14 cellular contexts compared by ENCODE assay signal in the genomic region with DNA sequence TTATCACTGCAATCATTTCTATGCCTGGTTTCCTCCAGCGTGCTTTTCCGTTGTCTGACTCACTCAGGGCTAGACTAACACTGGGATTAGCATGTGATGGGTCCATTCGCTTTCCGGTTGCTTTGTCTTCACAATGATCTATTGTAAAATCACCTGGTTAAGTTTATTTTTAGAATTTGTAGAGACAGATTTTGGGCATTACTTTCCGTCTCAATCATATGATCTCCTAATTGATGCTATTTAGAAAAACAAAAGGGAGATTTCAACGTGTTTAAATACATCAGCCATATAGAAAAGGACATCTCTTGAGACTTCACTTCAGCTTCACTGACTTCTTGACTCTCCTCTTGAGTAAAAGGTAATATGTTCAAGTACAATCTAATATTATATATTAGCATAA. TPM values are rescaled to one million over a fixed set of nuclear protein-coding genes. Genes with fewer than 3 reads are reported as not detected.
DNase-seq lines count a peak whose midpoint lies in the region; FAIRE-seq and TF ChIP-seq lines count a peak whose summit lies in the region.
"Not testable (repeated sequence)": the region's sequence is repeated elsewhere in the genome, so short reads cannot be mapped to it uniquely, and the experiment has no call there.
"Had no signal": no experiment of that assay in that cellular context is flagged by ENCODE, and none has a peak within 500 bp of the region (broad histone marks: within the 10 kb centered on the region; RNA-seq: fewer than 3 reads in every experiment).

A gene (plus strand): TSS at position 301 of the 400 bp plus-strand sequence. CDS start 2,639 bp downstream, outside the sequence.

- not testable (repeated sequence) for H3K79me1 ChIP-seq in H1 (ENCODE audit: low read depth, low read length)

- H2BK20ac ChIP-seq in H1 (ENCODE audit: low read length), result not testable (repeated sequence)

- H2AFZ ChIP-seq in H1 (ENCODE audit: low read length), result not testable (repeated sequence)

- not testable (repeated sequence) for H3K36me3 ChIP-seq in H1 (ENCODE audit: control insufficient read depth in 2 of 4, insufficient read depth in 4 of 4, low read length in 3 of 4)

- H3K79me2 ChIP-seq in H1 (ENCODE audit: control insufficient read depth in 1 of 2, insufficient read depth in 2 of 2, low read length in 2 of 2), result not testable (repeated sequence)

- not testable (repeated sequence) for H3K23ac ChIP-seq in H1 (ENCODE audit: insufficient read length)

- H3K4ac ChIP-seq in H1 (replicated peaks; ENCODE audit: insufficient read length, low read depth, low read length), result not testable (repeated sequence)

- TF ChIP-seq EP300 in H1 (IDR thresholded peaks at IDR 0.05; ENCODE audit: borderline replicate concordance in 1 of 2, low read depth in 2 of 2, low read length in 2 of 2), result not testable (repeated sequence)

- TF ChIP-seq RAD21 in H1 (IDR thresholded peaks at IDR 0.05 in 1 of 2, conservative IDR thresholded peaks at IDR 0.05 in 1 of 2; ENCODE audit: low read depth in 2 of 2, low read length in 2 of 2), result not testable (repeated sequence)

- DNase-seq in HT1080 (ENCODE audit: low read depth) (peak; percentile 18), SK-MEL-5 (ENCODE audit: low read depth, low spot score) (peak; percentile 54)
- DNase-seq in H1 (ENCODE audit: low read depth in 1 of 2, low spot score in 2 of 2); urothelium cell line (ENCODE audit: low spot score): not testable (repeated sequence)

- H2BK120ac ChIP-seq in H1 (replicated peaks; ENCODE audit: low read depth, low read length), result not testable (repeated sequence)

- H3K56ac ChIP-seq in H1 (replicated peaks; ENCODE audit: insufficient read length, low read depth, low read length), result not testable (repeated sequence)

- 91% methylated on average over 5 of the region's 6 CpGs; no CpG with 5 or more reads in 1 of the 2 experiments for WGBS in H1 (ENCODE audit: extremely low coverage in 1 of 2, insufficient coverage in 1 of 2, insufficient read length in 1 of 2, insufficient replicate concordance in 2 of 2, low coverage in 1 of 2, low lambda C conversion rate in 2 of 2, missing lambda C conversion rate in 1 of 2), 2 experiments

- TF ChIP-seq CTCF in H1 (IDR thresholded peaks at IDR 0.05; ENCODE audit: control extremely low read depth in 1 of 3, insufficient read depth in 1 of 3, low read depth in 1 of 3, low read length in 3 of 3), result not testable (repeated sequence)

- H3K23me2 ChIP-seq in H1 (ENCODE audit: low read depth, low read length), result not testable (repeated sequence)

- not testable (repeated sequence) for H4K91ac ChIP-seq in H1 (replicated peaks; ENCODE audit: insufficient read length, low read length)

- not testable (repeated sequence) for H3K4me3 ChIP-seq in H1 (ENCODE audit: extremely low read depth in 1 of 4, insufficient read depth in 2 of 4, low read depth in 3 of 4, low read length in 4 of 4)

- H3K4me1 ChIP-seq in H1 (replicated peaks in 1 of 4; ENCODE audit: control insufficient read depth in 3 of 4, insufficient read depth in 4 of 4, low read length in 3 of 4), result not testable (repeated sequence)

- CTCF ChIA-PET in H1 (lab: Charles Lee; ENCODE audit: partially characterized antibody), result not testable (repeated sequence)

- H3K27me3 ChIP-seq in H1 (replicated peaks in 1 of 4; ENCODE audit: control insufficient read depth in 3 of 4, extremely low read depth in 1 of 4, insufficient read depth in 3 of 4, low read length in 3 of 4), result not testable (repeated sequence)

- FAIRE-seq in A204.1 (lab: Jason Lieb, UNC) (peak; percentile 16), H1 (lab: Jason Lieb, UNC) (peak; percentile 57), urothelium cell line (lab: Jason Lieb, UNC) (peak; percentile 76)

- not testable (repeated sequence) for H4K20me1 ChIP-seq in H1 (replicated peaks in 1 of 2; ENCODE audit: control insufficient read depth in 1 of 2, insufficient read depth in 2 of 2, low read length in 2 of 2)

- in situ Hi-C loops in SK-MEL-5 (cut with HindIII; ENCODE audit: low pct_unique_long_range_greater_than_20kb, low sequenced_read_pairs), result not testable (repeated sequence)

- not testable (repeated sequence) for H3K18ac ChIP-seq in H1 (ENCODE audit: extremely low read depth, low read length)

- H3K9me3 ChIP-seq in H1 (ENCODE audit: insufficient read depth in 2 of 2, low read depth in 1 of 2, low read length in 1 of 2), result not testable (repeated sequence)

- POLR2A ChIA-PET in H1 (lab: Charles Lee; ENCODE audit: partially characterized antibody), result not testable (repeated sequence)

- not testable (repeated sequence) for H3K9ac ChIP-seq in H1 (replicated peaks in 1 of 4; ENCODE audit: extremely low read depth in 1 of 4, low read depth in 3 of 4, low read length in 3 of 4)

- not testable (repeated sequence) for H4K5ac ChIP-seq in H1 (ENCODE audit: insufficient read length, low read depth, low read length)

- H3K27ac ChIP-seq in H1 (ENCODE audit: low read depth, low read length), result not testable (repeated sequence)

- H3K14ac ChIP-seq in H1 (ENCODE audit: insufficient read length), result not testable (repeated sequence)

- H2BK12ac ChIP-seq in H1 (ENCODE audit: low read depth, low read length), result not testable (repeated sequence)

- H2AK5ac ChIP-seq in H1 (ENCODE audit: low read depth, low read length), result not testable (repeated sequence)

- H4K8ac ChIP-seq in H1 (ENCODE audit: extremely low read depth, insufficient read depth, low read length), result not testable (repeated sequence)

- H3K4me2 ChIP-seq in H1 (ENCODE audit: insufficient read depth in 1 of 2, low read depth in 2 of 2, low read length in 2 of 2), result not testable (repeated sequence)

- not testable (repeated sequence) for TF ChIP-seq POLR2A in H1 (IDR thresholded peaks at IDR 0.05; ENCODE audit: control extremely low read depth in 1 of 2, low read depth in 2 of 2, low read length in 2 of 2)

- H2BK15ac ChIP-seq in H1 (ENCODE audit: low read length), result not testable (repeated sequence)

- H2BK5ac ChIP-seq in H1 (ENCODE audit: low read depth, low read length), result not testable (repeated sequence)

RNA-seq across cellular contexts. Expression of the gene that starts here (rescaled TPM):
- total RNA-seq in HT1080 (2014; rRNA removed; shearing (Covaris generic)), result 0.19 TPM in 1 of 2 replicates, not detected in the other
- polyA plus RNA-seq in HT1080 (2015; cell fraction: cytosol; rRNA removed), result 0.44 TPM in 1 of 2 replicates, not detected in the other
- polyA plus RNA-seq in HT1080 (2015; cell fraction: nucleus; rRNA removed), result 0.24 TPM in 1 of 2 replicates, not detected in the other
- 108 and 127 TPM in 2 replicates for total RNA-seq in SK-MEL-5 (2014; rRNA removed; shearing (Covaris generic))
- polyA plus RNA-seq in SK-MEL-5 (2015; cell fraction: cytosol; rRNA removed), result 22.8 and 29.5 TPM in 2 replicates
- polyA plus RNA-seq in SK-MEL-5 (2015; cell fraction: nucleus; rRNA removed), result 14.7 and 24.2 TPM in 2 replicates
- not detected in 2 replicates for total RNA-seq in H1 (2021; fragmentation: NEBNext Ultra II Directional; extraction: Animal tissue kit (Norgen Biotek cat#: 25700))
- not detected in 2 replicates for polyA plus RNA-seq in H1 (2011; rRNA removed)
- not detected for polyA plus RNA-seq in H1 (2011; cell fraction: cytosol; rRNA removed)
- not detected for polyA plus RNA-seq in H1 (2011; cell fraction: nucleus; rRNA removed)
- not detected in 4 replicates for polyA plus RNA-seq in H1 (2012, experiment 1 of 2)
- polyA plus RNA-seq in H1 (2012, experiment 2 of 2), result not detected
- not detected for polyA plus RNA-seq in H1 (2013, experiment 1 of 2)
- not detected for polyA plus RNA-seq in H1 (2013, experiment 2 of 2)
- not detected in 2 replicates for polyA minus RNA-seq in H1 (2011; rRNA and poly(A)+ RNA removed)
- not detected for polyA minus RNA-seq in H1 (2011; cell fraction: cytosol; rRNA and poly(A)+ RNA removed)
- not detected for polyA minus RNA-seq in H1 (2011; cell fraction: nucleus; rRNA and poly(A)+ RNA removed)
- total RNA-seq: A172; A673; Caco-2; Calu3; CD4-positive, alpha-beta memory T cell; CD4-positive, CD25-positive, alpha-beta regulatory T cell; CD8-positive, alpha-beta memory T cell had no signal
- polyA plus RNA-seq: AG04450; CD14-positive monocyte; CD4-positive, alpha-beta memory T cell; CD4-positive, CD25-positive, alpha-beta regulatory T cell; CD8-positive, alpha-beta memory T cell had no signal

Comparison
In these comparisons a context has a peak if more than half of its experiments do, and no peak if none do; other contexts are left out.
1. RNA of the gene that starts here (total RNA-seq): 108 to 127 TPM in SK-MEL-5; 0.19 TPM in HT1080 and not detected in H1; every median in the first group is over 10 times any median in the second.
2. Peak in DNase-seq in HT1080; RNA of the gene not detected or under 1 TPM.